ENCODE assay signal across 11 cellular contexts in the genomic region with DNA sequence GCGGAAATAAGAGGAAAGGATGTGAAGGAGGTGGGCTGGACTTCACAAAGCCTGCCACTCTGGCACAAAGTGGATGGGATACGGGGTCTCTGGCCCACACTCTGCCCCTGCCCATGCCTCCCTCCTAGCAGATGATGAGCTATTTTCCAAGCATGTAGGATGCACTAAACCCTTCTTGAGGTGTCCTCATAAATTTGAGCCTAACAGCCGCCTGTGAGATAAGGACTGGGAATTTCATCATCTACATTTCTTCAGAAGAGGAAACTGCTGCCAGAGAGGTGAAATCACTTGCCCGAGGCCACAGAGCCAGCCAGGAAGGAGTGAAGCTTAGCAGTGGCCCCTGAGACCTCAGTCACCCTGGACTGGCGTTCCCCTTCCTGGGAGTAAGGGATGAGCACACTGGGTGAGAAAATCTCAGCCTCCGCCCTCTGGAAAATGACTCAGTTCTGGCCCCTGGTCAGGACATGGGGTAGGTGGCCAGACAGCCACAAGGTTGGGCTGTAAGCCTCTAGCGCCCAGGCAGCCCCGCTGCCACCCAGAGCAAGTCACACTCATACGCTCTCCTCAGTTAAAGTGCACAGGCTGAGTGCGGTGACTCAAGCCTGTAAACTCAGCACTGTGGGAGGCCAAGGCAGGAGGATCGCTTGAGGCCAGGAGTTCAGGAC. TPM values are rescaled to one million over a fixed set of nuclear protein-coding genes. Genes with fewer than 3 reads are reported as not detected.
DNase-seq lines count a peak whose midpoint lies in the region; ATAC-seq and TF ChIP-seq lines count a peak whose summit lies in the region.
"Had no signal": no experiment of that assay in that cellular context is flagged by ENCODE, and none has a peak within 500 bp of the region (broad histone marks: within the 10 kb centered on the region; RNA-seq: fewer than 3 reads in every experiment).

No MANE protein-coding gene starts in this region.

- CTCF ChIA-PET in CD8-positive, alpha-beta T cell (lab: Charles Lee): no interaction called here

- H3K4me1 ChIP-seq in osteoblast (ENCODE audit: insufficient read depth, low read length): peaks cover 12% of the 10 kb centered on the region
- H3K4me1 ChIP-seq in CD8-positive, alpha-beta T cell (ENCODE audit: insufficient read depth, low read length): no peaks in the 10 kb centered on the region

- H3K9me3 Mint-ChIP-seq in CD8-positive, alpha-beta T cell: no peaks in the 10 kb centered on the region

- H3K4me3 ChIP-seq in epithelial cell of esophagus (ENCODE audit: low read length) (no peak overlapping the region), osteoblast (ENCODE audit: insufficient read depth, low read length) (no peak overlapping the region)
- no peak overlapping the region for H3K4me3 ChIP-seq in CD8-positive, alpha-beta T cell (ENCODE audit: low read depth, low read length)

- H3K27ac ChIP-seq in osteoblast (ENCODE audit: low read depth, low read length): peak overlapping the region; percentile 56
- H3K27ac ChIP-seq in CD8-positive, alpha-beta T cell (ENCODE audit: low read depth, low read length): no peak overlapping the region

- TF ChIP-seq CTCF in epithelial cell of esophagus (IDR thresholded peaks at IDR 0.05; ENCODE audit: insufficient read depth, low read depth, low read length, missing control alignments) (no peak), osteoblast (IDR thresholded peaks at IDR 0.05; ENCODE audit: extremely low read depth, low read depth, low read length) (peak; percentile 24)
- TF ChIP-seq CTCF in CD8-positive, alpha-beta T cell (IDR thresholded peaks at IDR 0.05): no peak

- H3K27me3 Mint-ChIP-seq in CD8-positive, alpha-beta T cell (ENCODE audit: low read depth): peaks cover 2% of the 10 kb centered on the region
- H3K27me3 Mint-ChIP-seq: brain had no signal

- H3K79me2 ChIP-seq in osteoblast (ENCODE audit: insufficient read depth, low read length): no peaks in the 10 kb centered on the region

- H3K9me3 ChIP-seq in osteoblast (ENCODE audit: low read depth, low read length): no peaks in the 10 kb centered on the region
- H3K9me3 ChIP-seq in CD8-positive, alpha-beta T cell (ENCODE audit: low read length): no peaks in the 10 kb centered on the region

- H3K36me3 ChIP-seq in osteoblast (ENCODE audit: insufficient read depth, low read length): no peaks in the 10 kb centered on the region
- no peaks in the 10 kb centered on the region for H3K36me3 ChIP-seq in CD8-positive, alpha-beta T cell (ENCODE audit: insufficient read depth, low read length)

- no peak overlapping the region for H3K27ac Mint-ChIP-seq in CD8-positive, alpha-beta T cell

- DNase-seq in EL (peak; percentile 100), NOMO-1 treated with dmso at 0.1 percent for 144 hours (lab: John Stamatoyannopoulos, UW; ENCODE audit: unreplicated experiment) (peak; percentile 42), epithelial cell of esophagus (ENCODE audit: low read depth) (peak; percentile 99), osteoblast (ENCODE audit: insufficient read length, low spot score, missing footprints) (peak; percentile 94), NCI-H2196 (lab: John Stamatoyannopoulos, UW; ENCODE audit: unreplicated experiment) (no peak)
- no peak for DNase-seq in CD8-positive, alpha-beta T cell

- intact Hi-C loops in CD8-positive, alpha-beta T cell (cut with DNase I, micrococcal nuclease): no loop called here

- H3K27me3 ChIP-seq in osteoblast (ENCODE audit: insufficient read depth, low read length): no peaks in the 10 kb centered on the region
- H3K27me3 ChIP-seq in CD8-positive, alpha-beta T cell (ENCODE audit: insufficient read depth, low read length): no peaks in the 10 kb centered on the region

- no peak overlapping the region for H3K4me3 Mint-ChIP-seq in CD8-positive, alpha-beta T cell
- H3K4me3 Mint-ChIP-seq: brain had no signal

- POLR2A ChIA-PET in CD8-positive, alpha-beta T cell (lab: Charles Lee): no interaction called here

- no peaks in the 10 kb centered on the region for H4K20me1 ChIP-seq in osteoblast (ENCODE audit: insufficient read depth, low read length)

- no peak for ATAC-seq in HG03378 (IDR thresholded peaks at IDR 0.05; ENCODE audit: unreplicated experiment)
- ATAC-seq in CD8-positive, alpha-beta T cell: no peak
- ATAC-seq in GM19395 (IDR thresholded peaks at IDR 0.05; ENCODE audit: unreplicated experiment): no peak

- H3K4me1 Mint-ChIP-seq in CD8-positive, alpha-beta T cell (ENCODE audit: low read depth): no peaks in the 10 kb centered on the region

- no peak overlapping the region for H2AFZ ChIP-seq in osteoblast (ENCODE audit: low read length)

- H3K4me2 ChIP-seq in osteoblast (ENCODE audit: insufficient read depth, low read length): no peak overlapping the region

- no peaks in the 10 kb centered on the region for H3K36me3 Mint-ChIP-seq in CD8-positive, alpha-beta T cell
- H3K36me3 Mint-ChIP-seq: brain had no signal

RNA-seq across cellular contexts. Expression of a gene that starts 27.9 kb away (rescaled TPM):
- total RNA-seq in osteoblast: 0.36 TPM in 1 of 2 replicates, not detected in the other
- not detected for total RNA-seq in CD8-positive, alpha-beta T cell
- total RNA-seq: mononuclear cell had no signal

RNA-seq across cellular contexts. Expression of a gene that starts 48.6 kb away (rescaled TPM):
- total RNA-seq in osteoblast: under 0.01 and 0.29 TPM in 2 replicates
- total RNA-seq in CD8-positive, alpha-beta T cell: 10 to 100 TPM; 20.1 to 20.2 TPM
- total RNA-seq: T-helper 1 cell treated with Interleukin-12 subunit alpha and Interleukin-12 subunit beta and Interleukin-4 antibody, amounts not matched to agents 30 ng/mL and 1 ng/mL, for 36 hours had no signal

RNA-seq across cellular contexts. Expression of a gene that starts 59.0 kb away (rescaled TPM):
- 40.7 and 51.8 TPM in 2 replicates for total RNA-seq in osteoblast
- 10 to 100 TPM; 48.4 to 49.7 TPM for total RNA-seq in CD8-positive, alpha-beta T cell

Comparison
In these comparisons a context has a peak if more than half of its experiments do, and no peak if none do; other contexts are left out.
1. DNase-seq: peak in EL (single experiment), NOMO-1 treated with dmso at 0.1 percent for 144 hours (single experiment), epithelial cell of esophagus (single experiment) and osteoblast (single experiment); none in CD8-positive, alpha-beta T cell (0 of 7) and NCI-H2196 (single experiment).
2. RNA of a gene that starts 48.6 kb away (total RNA-seq): 20.1 to 20.2 TPM in CD8-positive, alpha-beta T cell; under 0.01 to 0.29 TPM in osteoblast; every median in the first group is over 10 times any median in the second.